Comparison of ENCODE assay signal across 18 cellular contexts in genomic region chr1:20115479-20115878, GRCh38. TPM values are rescaled to one million over a fixed set of nuclear protein-coding genes. Genes with fewer than 3 reads are reported as not detected.
DNase-seq lines count a peak whose midpoint lies in the region; ATAC-seq and TF ChIP-seq lines count a peak whose summit lies in the region.
"Had no signal": no experiment of that assay in that cellular context is flagged by ENCODE, and none has a peak within 500 bp of the region (broad histone marks: within the 10 kb centered on the region; RNA-seq: fewer than 3 reads in every experiment).

No MANE protein-coding gene starts in this region.

- TF ChIP-seq CTCF in OCI-LY7 (conservative IDR thresholded peaks at IDR 0.05; ENCODE audit: low read length) (peak; percentile 51; the same call in 1 of the 2 replicates), upper lobe of right lung (IDR thresholded peaks at IDR 0.05) (no peak), Caco-2 (IDR thresholded peaks at IDR 0.05; ENCODE audit: insufficient read depth in 1 of 2, low read depth in 1 of 2, low read length in 1 of 2, severe bottlenecking in 1 of 2, unreplicated experiment in 1 of 2) (no peak)

- H3K79me2 ChIP-seq in OCI-LY7 (ENCODE audit: insufficient read depth, low read depth, low read length) = no peaks in the 10 kb centered on the region

- no peak overlapping the region for H3K4me2 ChIP-seq in OCI-LY7 (ENCODE audit: low read length)
- H3K4me2 ChIP-seq: BLaER1 treated with 17β-estradiol and CSF1 and Interleukin-3, amounts not matched to agents 10 nM and 100 nM had no signal

- H3K27ac ChIP-seq in OCI-LY7 (ENCODE audit: low read depth, low read length, poor library complexity, severe bottlenecking) = no peak overlapping the region
- no peak overlapping the region for H3K27ac ChIP-seq in upper lobe of right lung
- H3K27ac ChIP-seq: BLaER1 treated with 17β-estradiol and CSF1 and Interleukin-3, amounts not matched to agents 10 nM and 100 nM; SJSA1 had no signal

- DNase-seq in H7 (peak; percentile 68), OCI-LY7 (ENCODE audit: low spot score) (no peak), iPS-NIHi7 (ENCODE audit: extremely low spot score) (peak; percentile 37), upper lobe of right lung (peak; percentile 29), SIG-M5 treated with dmso at 0.1 percent for 504 hours (lab: John Stamatoyannopoulos, UW; ENCODE audit: unreplicated experiment) (no peak), Caco-2 (no peak)
- DNase-seq: CD8-positive, alpha-beta T cell; DMS79; KG1; NCI-H1048; NCI-H1436 treated with DMSO at 0.1 percent for 48 hours; NCI-H2029; NCI-H526 had no signal

- H3K36me3 Mint-ChIP-seq in Caco-2 (ENCODE audit: insufficient read depth, unreplicated experiment) = no peaks in the 10 kb centered on the region
- H3K36me3 Mint-ChIP-seq: CD8-positive, alpha-beta T cell had no signal

- no peaks in the 10 kb centered on the region for H4K20me1 ChIP-seq in OCI-LY7 (ENCODE audit: insufficient read depth, low read length)
- H4K20me1 ChIP-seq: BLaER1 treated with 17β-estradiol and CSF1 and Interleukin-3, amounts not matched to agents 10 nM and 100 nM had no signal

- ATAC-seq in upper lobe of right lung (no peak), HG03460 (IDR thresholded peaks at IDR 0.05; ENCODE audit: unreplicated experiment) (no peak)
- ATAC-seq: CD8-positive, alpha-beta T cell had no signal

- BruUV-seq in OCI-LY7 (replicated peaks; lab: Mats Ljungman, UMichigan) (no TSS peak), Caco-2 (replicated peaks; lab: Mats Ljungman, UMichigan) (no TSS peak)

- H3K27me3 ChIP-seq in H7 (ENCODE audit: control insufficient read depth, insufficient read depth, low read length) = no peaks in the 10 kb centered on the region; the same call in 1 of the 2 replicates
- no peaks in the 10 kb centered on the region for H3K27me3 ChIP-seq in upper lobe of right lung
- no peaks in the 10 kb centered on the region for H3K27me3 ChIP-seq in Caco-2 (replicated peaks; ENCODE audit: control insufficient read depth, insufficient read depth, low read length)
- H3K27me3 ChIP-seq: BLaER1 treated with 17β-estradiol and CSF1 and Interleukin-3, amounts not matched to agents 10 nM and 100 nM had no signal

- CTCF ChIA-PET in OCI-LY7 (lab: Charles Lee; ENCODE audit: unreplicated experiment) (interaction anchor here (0.6 kb wide), 1 partner anchor 481 kb away, joined by 3 read pairs; no protein-coding TSS in a partner anchor), Caco-2 (lab: Charles Lee) (no interaction called here)

- H3K36me3 ChIP-seq in H7 (replicated peaks; ENCODE audit: control insufficient read depth, insufficient read depth, low read length) (no peaks in the 10 kb centered on the region), OCI-LY7 (ENCODE audit: insufficient read depth, low read length) (no peaks in the 10 kb centered on the region), upper lobe of right lung (no peaks in the 10 kb centered on the region), Caco-2 (ENCODE audit: control insufficient read depth, insufficient read depth, low read length) (no peaks in the 10 kb centered on the region)
- H3K36me3 ChIP-seq: BLaER1 treated with 17β-estradiol and CSF1 and Interleukin-3, amounts not matched to agents 10 nM and 100 nM; SJSA1 had no signal

- intact Hi-C loops in OCI-LY7 (cut with micrococcal nuclease; ENCODE audit: unreplicated experiment) (no loop called here), upper lobe of right lung (cut with DNase I) (no loop called here), Caco-2 (cut with micrococcal nuclease; ENCODE audit: unreplicated experiment) (no loop called here)

- peaks cover 6% of the 10 kb centered on the region for H3K27me3 Mint-ChIP-seq in Caco-2 (ENCODE audit: insufficient read depth, unreplicated experiment)

- no peak overlapping the region for H2AFZ ChIP-seq in OCI-LY7 (ENCODE audit: low read length)

- H3K9me3 Mint-ChIP-seq in Caco-2 (ENCODE audit: unreplicated experiment) = no peaks in the 10 kb centered on the region
- H3K9me3 Mint-ChIP-seq: CD8-positive, alpha-beta T cell had no signal

- H3K9me3 ChIP-seq in OCI-LY7 (ENCODE audit: low read length) = no peaks in the 10 kb centered on the region
- no peaks in the 10 kb centered on the region for H3K9me3 ChIP-seq in upper lobe of right lung
- no peaks in the 10 kb centered on the region for H3K9me3 ChIP-seq in Caco-2
- H3K9me3 ChIP-seq: BLaER1 treated with 17β-estradiol and CSF1 and Interleukin-3, amounts not matched to agents 10 nM and 100 nM; SJSA1 had no signal

- no peaks in the 10 kb centered on the region for H3K9me2 ChIP-seq in OCI-LY7 (ENCODE audit: insufficient read depth, low read length)

- no peaks in the 10 kb centered on the region for H3K4me1 Mint-ChIP-seq in Caco-2 (ENCODE audit: low read depth, unreplicated experiment)

- no peak overlapping the region for H3K27ac Mint-ChIP-seq in Caco-2 (ENCODE audit: unreplicated experiment)
- H3K27ac Mint-ChIP-seq: CD8-positive, alpha-beta T cell had no signal

- H3K4me3 Mint-ChIP-seq in Caco-2 (ENCODE audit: unreplicated experiment) = no peak overlapping the region
- H3K4me3 Mint-ChIP-seq: CD8-positive, alpha-beta T cell had no signal

- POLR2A ChIA-PET in OCI-LY7 (lab: Charles Lee) (no interaction called here), Caco-2 (lab: Charles Lee) (no interaction called here)

- H3K4me3 ChIP-seq in H7 (ENCODE audit: insufficient read depth, low read depth, low read length) = no peak overlapping the region
- no peak overlapping the region for H3K4me3 ChIP-seq in OCI-LY7 (ENCODE audit: low read depth, low read length, poor library complexity, severe bottlenecking)
- H3K4me3 ChIP-seq in upper lobe of right lung = no peak overlapping the region
- no peak overlapping the region for H3K4me3 ChIP-seq in Caco-2 (ENCODE audit: low read depth, low read length)
- H3K4me3 ChIP-seq: BLaER1 treated with 17β-estradiol and CSF1 and Interleukin-3, amounts not matched to agents 10 nM and 100 nM; SJSA1 had no signal

- H3K4me1 ChIP-seq in OCI-LY7 (ENCODE audit: insufficient read depth, low read length, poor library complexity, severe bottlenecking) (peaks cover 15% of the 10 kb centered on the region), upper lobe of right lung (no peaks in the 10 kb centered on the region), Caco-2 (no peaks in the 10 kb centered on the region)
- H3K4me1 ChIP-seq: SJSA1 had no signal

RNA-seq across cellular contexts. Expression of gene PLA2G2D, which starts 3.9 kb away (rescaled TPM):
- total RNA-seq in H7 (2014; rRNA removed; shearing (Covaris generic)) = not detected in 2 replicates
- total RNA-seq in OCI-LY7 (2014; rRNA removed; shearing (Covaris generic)) = not detected in 2 replicates
- total RNA-seq in OCI-LY7 (2022) = not detected in 2 replicates
- not detected for total RNA-seq in upper lobe of right lung
- not detected in 2 replicates for total RNA-seq in Caco-2 (2022)
- total RNA-seq: CD8-positive, alpha-beta T cell; G401; M059J; SJSA1 had no signal

RNA-seq across cellular contexts. Expression of gene PLA2G2F, which starts 23.6 kb away (rescaled TPM):
- not detected in 2 replicates for total RNA-seq in H7 (2014; rRNA removed; shearing (Covaris generic))
- not detected in 2 replicates for total RNA-seq in OCI-LY7 (2014; rRNA removed; shearing (Covaris generic))
- total RNA-seq in OCI-LY7 (2022) (not detected in 2 replicates), upper lobe of right lung (not detected), Caco-2 (2022) (not detected in 2 replicates)
- total RNA-seq: CD8-positive, alpha-beta T cell; G401; M059J; SJSA1 had no signal

RNA-seq across cellular contexts. Expression of gene PLA2G5, which starts 45.5 kb away (rescaled TPM):
- 0.69 and 0.92 TPM in 2 replicates for total RNA-seq in H7 (2014; rRNA removed; shearing (Covaris generic))
- not detected in 2 replicates for total RNA-seq in OCI-LY7 (2014; rRNA removed; shearing (Covaris generic))
- total RNA-seq in OCI-LY7 (2022) = not detected in 2 replicates
- total RNA-seq in upper lobe of right lung = 4.9 TPM
- not detected in 2 replicates for total RNA-seq in Caco-2 (2022)
- total RNA-seq: CD8-positive, alpha-beta T cell; G401; SJSA1 had no signal

Comparison
In these comparisons a context has a peak if more than half of its experiments do, and no peak if none do; other contexts are left out.
1. DNase-seq: peak in H7 (single experiment), iPS-NIHi7 (single experiment) and upper lobe of right lung (single experiment); none in OCI-LY7 (single experiment), SIG-M5 treated with dmso at 0.1 percent for 504 hours (single experiment) and Caco-2 (0 of 2).